ENCODE assay signal across 8 cellular contexts in the genomic region with DNA sequence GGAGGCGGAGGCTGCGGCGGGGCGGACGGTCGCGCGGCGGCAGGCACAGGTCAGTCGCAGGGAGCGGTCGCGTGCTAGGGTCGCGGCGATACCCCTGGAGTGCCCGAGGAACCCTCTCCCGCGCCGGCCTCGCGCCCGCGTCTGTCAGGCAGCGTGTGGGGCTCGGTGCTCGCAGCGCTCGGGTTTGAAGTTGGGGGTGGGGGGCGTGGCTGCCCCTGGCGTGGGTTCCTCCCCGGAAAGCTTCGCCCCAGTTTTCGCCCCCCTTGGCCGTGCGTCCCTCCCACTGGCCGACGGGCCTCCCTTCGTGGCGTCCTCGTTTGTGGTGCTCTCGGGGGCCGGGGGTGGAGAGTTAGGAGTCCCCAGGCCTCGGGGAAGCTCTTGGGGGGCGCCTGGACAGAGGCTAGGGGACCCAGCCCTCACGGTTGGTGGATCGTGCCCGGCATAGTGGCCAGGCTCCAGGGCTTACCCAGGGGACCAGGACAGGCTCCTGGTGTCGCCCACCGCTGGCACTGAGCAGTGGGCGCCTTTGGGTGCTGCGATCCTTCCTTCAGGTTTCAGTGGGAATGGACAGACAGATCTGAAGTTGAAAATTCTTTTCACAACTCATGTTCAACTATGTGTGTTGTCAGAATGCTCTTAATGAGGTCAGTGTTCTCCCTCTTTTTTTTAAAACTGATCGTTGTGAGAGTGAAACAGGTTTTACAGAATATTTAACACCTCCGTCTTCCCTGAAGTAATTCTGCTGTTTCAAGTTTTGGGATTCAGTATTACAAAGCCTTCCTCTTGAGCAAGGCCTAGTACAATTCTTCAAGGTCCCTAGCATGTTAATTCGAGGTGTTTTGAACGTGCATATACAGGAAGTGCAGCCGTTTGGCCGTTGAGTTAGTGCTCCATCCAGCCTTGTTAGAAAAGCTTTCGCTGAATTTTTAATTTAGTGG. TPM values are rescaled to one million over a fixed set of nuclear protein-coding genes. Genes with fewer than 3 reads are reported as not detected.
A peak's percentile ranks its signal among the peaks of the same experiment; 100 is the strongest.
DNase-seq lines count a peak whose midpoint lies in the region; FAIRE-seq and TF ChIP-seq lines count a peak whose summit lies in the region.

No MANE protein-coding gene starts in this region.

- H3K36me3 ChIP-seq in GM23248 (ENCODE audit: low read depth) (no peaks in the 10 kb centered on the region), fibroblast of lung (ENCODE audit: control insufficient read depth, insufficient read depth, low read length) (no peaks in the 10 kb centered on the region), parathyroid adenoma (ENCODE audit: control insufficient read depth, insufficient read depth, low read length) (no peaks in the 10 kb centered on the region)

- TF ChIP-seq CTCF in fibroblast of lung (conservative IDR thresholded peaks at IDR 0.05 in 1 of 2, IDR thresholded peaks at IDR 0.05 in 1 of 2; ENCODE audit: low read depth in 1 of 2, low read length in 2 of 2), result no peak
- TF ChIP-seq CTCF in parathyroid adenoma (IDR thresholded peaks at IDR 0.05), result no peak

- H3F3A ChIP-seq in GM23248 (ENCODE audit: insufficient read depth), result peaks cover 9% of the 10 kb centered on the region; the same call in 1 of the 2 replicates

- in situ Hi-C loops in GM23248 (cut with MboI), result no loop called here

- WGBS in GM23248 (ENCODE audit: low coverage in 1 of 2, low lambda C conversion rate in 2 of 2, missing lambda C conversion rate in 2 of 2), 2 experiments, result 0 to 3% methylated on average over 30 to 35 of the region's 59 CpGs

- peaks cover 12% of the 10 kb centered on the region for H3K4me1 ChIP-seq in GM23248 (ENCODE audit: insufficient read depth)
- peaks cover 7% of the 10 kb centered on the region for H3K4me1 ChIP-seq in fibroblast of lung (ENCODE audit: control insufficient read depth, extremely low read depth, insufficient read depth, low read length)
- H3K4me1 ChIP-seq in parathyroid adenoma, result peaks cover 12% of the 10 kb centered on the region

- H2AFZ ChIP-seq in GM23248 (peak overlapping the region; percentile 81), fibroblast of lung (ENCODE audit: low read length) (peak overlapping the region; percentile 62), parathyroid adenoma (peak overlapping the region; percentile 83)

- H3K4me3 ChIP-seq in GM23248 (peak overlapping the region; percentile 92), fibroblast of lung (replicated peaks in 1 of 4; ENCODE audit: control extremely low read depth in 1 of 4, insufficient read depth in 1 of 4, low read depth in 3 of 4, low read length in 4 of 4) (peak overlapping the region; percentile 68 to 92 (median 86)), parathyroid adenoma (ENCODE audit: low read depth, low read length) (peak overlapping the region; percentile 92)

- H3K27ac ChIP-seq in GM23248, result peak overlapping the region; percentile 94
- peak overlapping the region; percentile 83 for H3K27ac ChIP-seq in fibroblast of lung (ENCODE audit: insufficient read depth, low read length)
- peak overlapping the region; percentile 85 for H3K27ac ChIP-seq in parathyroid adenoma

- no peaks in the 10 kb centered on the region for H3K9me2 ChIP-seq in GM23248 (ENCODE audit: insufficient read depth)

- no peak for FAIRE-seq in RCC 7860 (lab: Jason Lieb, UNC)

- H3K9me3 ChIP-seq in GM23248 (ENCODE audit: low read depth) (no peaks in the 10 kb centered on the region), fibroblast of lung (ENCODE audit: control insufficient read depth, insufficient read depth, low read depth, low read length) (no peaks in the 10 kb centered on the region), parathyroid adenoma (ENCODE audit: control insufficient read depth, low read length) (no peaks in the 10 kb centered on the region)

- H3K9ac ChIP-seq in GM23248 (peak overlapping the region; percentile 90), fibroblast of lung (ENCODE audit: insufficient read depth, low read length) (peak overlapping the region; percentile 78), parathyroid adenoma (peak overlapping the region; percentile 85)

- H3K79me2 ChIP-seq in GM23248 (ENCODE audit: insufficient read depth) (peaks cover 58% of the 10 kb centered on the region), fibroblast of lung (ENCODE audit: control insufficient read depth, insufficient read depth, low read length) (peaks cover 52% of the 10 kb centered on the region), parathyroid adenoma (peaks cover 30% of the 10 kb centered on the region)

- peak; percentile 2 for DNase-seq in GM04503 (ENCODE audit: low read depth)
- peak; percentile 63 for DNase-seq in GM23248
- DNase-seq in NAMALWA (ENCODE audit: low spot score), result peak; percentile 77
- DNase-seq in activated CD8-positive, alpha-beta memory T cell treated with anti-CD3 and anti-CD28 coated beads, Interleukin-2, amount 50 U/mL, for 24 hours (ENCODE audit: extremely low read depth), result peak; percentile 19
- DNase-seq in fibroblast of lung (ENCODE audit: low read depth in 2 of 2), result peak; percentile 38 to 44
- DNase-seq in iPS-NIHi11 (ENCODE audit: low spot score), result no peak
- no peak for DNase-seq in RCC 7860 (ENCODE audit: low spot score)

- peak overlapping the region; percentile 77 for H3K4me2 ChIP-seq in GM23248 (ENCODE audit: unreplicated experiment)
- peak overlapping the region; percentile 95 for H3K4me2 ChIP-seq in fibroblast of lung (ENCODE audit: extremely low read depth, insufficient read depth, low read length)
- peak overlapping the region; percentile 75 for H3K4me2 ChIP-seq in parathyroid adenoma (ENCODE audit: low read length)

- H4K20me1 ChIP-seq in GM23248 (ENCODE audit: insufficient read depth), result no peaks in the 10 kb centered on the region
- no peaks in the 10 kb centered on the region for H4K20me1 ChIP-seq in fibroblast of lung (ENCODE audit: control insufficient read depth, extremely low read depth, insufficient read depth, low read length)

- H3K27me3 ChIP-seq in GM23248 (replicated peaks; ENCODE audit: insufficient read depth), result no peaks in the 10 kb centered on the region
- no peaks in the 10 kb centered on the region for H3K27me3 ChIP-seq in fibroblast of lung (ENCODE audit: control insufficient read depth, insufficient read depth, low read length)
- H3K27me3 ChIP-seq in parathyroid adenoma (ENCODE audit: control insufficient read depth, insufficient read depth, low read length), result no peaks in the 10 kb centered on the region

RNA-seq across cellular contexts. Expression of a gene that starts 0.6 kb away (rescaled TPM):
- 83.9 and 90.4 TPM in 2 replicates for total RNA-seq in GM23248 (2014; rRNA removed; shearing (Covaris generic))
- polyA plus RNA-seq in GM23248 (2016; fragmentation: Nextera tagmentation; extraction: Ambion mirVana), result 44.7 and 49.9 TPM in 2 replicates
- 72.3 and 72.7 TPM in 2 replicates for total RNA-seq in fibroblast of lung
- polyA plus RNA-seq in fibroblast of lung, result 67.5 and 72.4 TPM in 2 replicates
- polyA plus RNA-seq in fibroblast of lung (2012), result 58.5 and 64.6 TPM in 2 replicates
- 27.0 and 27.5 TPM in 2 replicates for polyA minus RNA-seq in fibroblast of lung (ENCODE audit: low replicate concordance)

Comparison
In these comparisons a context has a peak if more than half of its experiments do, and no peak if none do; other contexts are left out.
1. DNase-seq: peak in GM04503 (single experiment), GM23248 (single experiment), NAMALWA (single experiment), activated CD8-positive, alpha-beta memory T cell treated with anti-CD3 and anti-CD28 coated beads, Interleukin-2, amount 50 U/mL, for 24 hours (single experiment) and fibroblast of lung (2 of 2); none in iPS-NIHi11 (single experiment) and RCC 7860 (single experiment).
2. Peak in every context shown above with its lines, with median percentiles within 50 percentile points of each other: H2AFZ ChIP-seq, H3K27ac ChIP-seq, H3K4me2 ChIP-seq, H3K4me3 ChIP-seq and H3K9ac ChIP-seq.